Comparison of ENCODE assay signal across 10 cellular contexts in the genomic region with DNA sequence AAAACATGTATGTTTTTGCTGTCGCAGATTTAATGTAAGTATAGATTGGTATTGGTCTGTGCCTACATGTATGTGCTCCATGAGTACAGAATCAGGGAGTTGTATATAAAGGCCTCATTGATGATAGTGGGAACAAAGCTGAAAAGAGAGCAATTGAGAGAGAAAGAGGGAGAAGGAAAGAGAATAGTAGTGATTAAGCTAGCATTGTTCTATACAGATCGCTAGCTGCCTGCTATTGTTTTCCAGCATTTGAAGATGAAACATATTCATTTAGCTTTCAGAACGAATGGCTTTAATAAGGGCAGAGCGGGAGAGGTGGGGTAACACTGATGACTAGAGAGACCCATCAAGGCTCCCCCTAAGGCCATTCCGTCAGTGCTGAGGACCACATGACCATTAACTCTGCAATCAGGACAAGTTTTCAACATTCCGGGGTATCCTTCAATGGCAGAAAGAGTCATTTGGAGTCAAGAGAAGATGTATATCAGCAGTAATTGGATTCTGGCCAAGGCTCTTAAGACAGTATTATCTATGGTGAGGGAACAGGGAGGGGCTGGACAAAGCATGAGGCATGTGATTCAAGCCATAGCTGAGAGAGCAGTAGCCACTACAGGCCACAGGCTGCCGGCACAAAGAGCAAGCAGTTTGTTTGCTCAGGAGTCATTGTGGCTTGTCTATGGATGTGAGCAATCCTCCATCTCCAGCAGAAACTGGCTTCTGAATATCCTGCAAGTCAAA.
DNase-seq lines count a peak whose midpoint lies in the region; TF ChIP-seq lines count a peak whose summit lies in the region.
"Had no signal": no experiment of that assay in that cellular context is flagged by ENCODE, and none has a peak within 500 bp of the region (broad histone marks: within the 10 kb centered on the region; RNA-seq: fewer than 3 reads in every experiment).

No MANE protein-coding gene starts in this region.

- peak overlapping the region; percentile 15 to 38 for H2BK12ac ChIP-seq in mesenchymal stem cell (ENCODE audit: low read length in 2 of 2)

- no peaks in the 10 kb centered on the region for H3K9me3 ChIP-seq in mesenchymal stem cell (ENCODE audit: control insufficient read depth, low read length)
- H3K9me3 ChIP-seq: neutrophil had no signal

- H3K27ac Mint-ChIP-seq in activated CD4-positive, alpha-beta T cell treated with anti-CD3 and anti-CD28 coated beads, Interleukin-2, amount 10 ng/mL, durations not matched to agents 24 days and 14 days, result no peak overlapping the region
- H3K27ac Mint-ChIP-seq: activated naive CD8-positive, alpha-beta T cell treated with anti-CD3 and anti-CD28 coated beads, Interleukin-2, amount 50 U/mL, for 24 hours had no signal

- H4K91ac ChIP-seq in mesenchymal stem cell (ENCODE audit: low read length), result no peak overlapping the region

- no peak overlapping the region for H2BK15ac ChIP-seq in mesenchymal stem cell (ENCODE audit: low read depth, poor library complexity, severe bottlenecking)

- POLR2A ChIA-PET in RWPE1 (lab: Yijun Ruan, JAX; ENCODE audit: low non-redundant PET), result no interaction called here

- H4K8ac ChIP-seq in mesenchymal stem cell (ENCODE audit: low read length), result peak overlapping the region; percentile 62

- CTCF ChIA-PET in RWPE1 (lab: Yijun Ruan, JAX), result no interaction called here

- no peak for TF ChIP-seq CTCF in RWPE1 (conservative IDR thresholded peaks at IDR 0.05; ENCODE audit: low read depth)

- H3K27me3 ChIP-seq in mesenchymal stem cell (ENCODE audit: control insufficient read depth in 1 of 2, insufficient read depth in 1 of 2, low read length in 2 of 2), result no peaks in the 10 kb centered on the region
- H3K27me3 ChIP-seq: neutrophil had no signal

- no peak overlapping the region for H2AK5ac ChIP-seq in mesenchymal stem cell (ENCODE audit: low read length, severe bottlenecking)

- H2AFZ ChIP-seq in mesenchymal stem cell (ENCODE audit: low read depth, low read length), result no peak overlapping the region

- 79% methylated on average over 7 of the region's 7 CpGs for WGBS in mesenchymal stem cell

- H3K79me1 ChIP-seq in mesenchymal stem cell (replicated peaks; ENCODE audit: low read length, poor library complexity, severe bottlenecking), result peaks cover 2% of the 10 kb centered on the region

- H3K4me3 Mint-ChIP-seq in activated CD4-positive, alpha-beta T cell treated with anti-CD3 and anti-CD28 coated beads, Interleukin-2, amount 10 ng/mL, durations not matched to agents 24 days and 14 days, result no peak overlapping the region
- H3K4me3 Mint-ChIP-seq: activated naive CD8-positive, alpha-beta T cell treated with anti-CD3 and anti-CD28 coated beads, Interleukin-2, amount 50 U/mL, for 24 hours had no signal

- intact Hi-C loops in activated CD4-positive, alpha-beta T cell treated with anti-CD3 and anti-CD28 coated beads, Interleukin-2, amount 10 ng/mL, durations not matched to agents 24 days and 14 days (cut with micrococcal nuclease), result no loop called here

- no peak overlapping the region for H2BK5ac ChIP-seq in mesenchymal stem cell (ENCODE audit: low read depth, low read length, poor library complexity, severe bottlenecking)

- no peaks in the 10 kb centered on the region for H3K4me1 Mint-ChIP-seq in activated CD4-positive, alpha-beta T cell treated with anti-CD3 and anti-CD28 coated beads, Interleukin-2, amount 10 ng/mL, durations not matched to agents 24 days and 14 days
- H3K4me1 Mint-ChIP-seq: activated naive CD8-positive, alpha-beta T cell treated with anti-CD3 and anti-CD28 coated beads, Interleukin-2, amount 50 U/mL, for 24 hours had no signal

- H3K23ac ChIP-seq in mesenchymal stem cell (ENCODE audit: low read length in 2 of 2), result no peak overlapping the region

- H3K18ac ChIP-seq in mesenchymal stem cell (ENCODE audit: low read depth in 1 of 2, low read length in 2 of 2), result peak overlapping the region; percentile 13 to 46

- DNase-seq in Caki2 (ENCODE audit: low read depth) (peak; percentile 73), NCI-H2029 treated with DMSO at 0.1 percent for 48 hours (lab: John Stamatoyannopoulos, UW) (peak; percentile 26), astrocyte of the hippocampus (ENCODE audit: low read depth, low spot score) (peak; percentile 56), mesenchymal stem cell (peak; percentile 75), AG08396 (ENCODE audit: low spot score) (no peak), AG08395 (ENCODE audit: low spot score) (no peak), RWPE1 (ENCODE audit: low spot score) (no peak)
- no peak for DNase-seq in activated CD4-positive, alpha-beta T cell treated with anti-CD3 and anti-CD28 coated beads, Interleukin-2, amount 10 ng/mL, durations not matched to agents 24 days and 14 days
- DNase-seq: activated naive CD8-positive, alpha-beta T cell treated with anti-CD3 and anti-CD28 coated beads, Interleukin-2, amount 50 U/mL, for 24 hours had no signal

- no peaks in the 10 kb centered on the region for H3K27me3 Mint-ChIP-seq in activated CD4-positive, alpha-beta T cell treated with anti-CD3 and anti-CD28 coated beads, Interleukin-2, amount 10 ng/mL, durations not matched to agents 24 days and 14 days

- H3K14ac ChIP-seq in mesenchymal stem cell (ENCODE audit: low read length in 2 of 2), result no peak overlapping the region

- no peaks in the 10 kb centered on the region for H3K9me3 Mint-ChIP-seq in activated CD4-positive, alpha-beta T cell treated with anti-CD3 and anti-CD28 coated beads, Interleukin-2, amount 10 ng/mL, durations not matched to agents 24 days and 14 days
- H3K9me3 Mint-ChIP-seq: activated naive CD8-positive, alpha-beta T cell treated with anti-CD3 and anti-CD28 coated beads, Interleukin-2, amount 50 U/mL, for 24 hours had no signal

- H3K36me3 ChIP-seq in mesenchymal stem cell (ENCODE audit: control insufficient read depth in 1 of 2, insufficient read depth in 2 of 2, low read depth in 1 of 2, low read length in 2 of 2), result peaks cover 0 to 3% of the 10 kb centered on the region in 2 experiments
- H3K36me3 ChIP-seq: neutrophil had no signal

- H3K36me3 Mint-ChIP-seq in activated CD4-positive, alpha-beta T cell treated with anti-CD3 and anti-CD28 coated beads, Interleukin-2, amount 10 ng/mL, durations not matched to agents 24 days and 14 days (ENCODE audit: low read depth), result no peaks in the 10 kb centered on the region

- H2BK120ac ChIP-seq in mesenchymal stem cell (ENCODE audit: low read depth, low read length), result no peak overlapping the region

- H3K4me2 ChIP-seq in mesenchymal stem cell (ENCODE audit: low read length, poor library complexity, severe bottlenecking), result no peak overlapping the region

- no peak overlapping the region for H3K4me3 ChIP-seq in mesenchymal stem cell (ENCODE audit: insufficient read depth in 1 of 2, low read depth in 1 of 2, low read length in 2 of 2)

- H3K4me1 ChIP-seq in mesenchymal stem cell (ENCODE audit: control insufficient read depth, insufficient read depth, low read depth, low read length), result no peaks in the 10 kb centered on the region

- no peak overlapping the region for H3K9ac ChIP-seq in mesenchymal stem cell (ENCODE audit: low read length)

- in situ Hi-C loops in Caki2 (cut with HindIII; ENCODE audit: low pct_unique_long_range_greater_than_20kb, low sequenced_read_pairs), result no loop called here

- no peak overlapping the region for H3K4ac ChIP-seq in mesenchymal stem cell (ENCODE audit: low read depth in 1 of 2, low read length in 2 of 2)

- no peak overlapping the region for H3K27ac ChIP-seq in mesenchymal stem cell (ENCODE audit: low read length, poor library complexity, severe bottlenecking)
- H3K27ac ChIP-seq in RWPE1, result no peak overlapping the region
- H3K27ac ChIP-seq: neutrophil had no signal

Comparison
In these comparisons a context has a peak if more than half of its experiments do, and no peak if none do; other contexts are left out.
1. DNase-seq: peak in Caki2 (single experiment), NCI-H2029 treated with DMSO at 0.1 percent for 48 hours (single experiment), astrocyte of the hippocampus (single experiment) and mesenchymal stem cell (single experiment); none in AG08396 (single experiment), AG08395 (single experiment), RWPE1 (single experiment) and activated CD4-positive, alpha-beta T cell treated with anti-CD3 and anti-CD28 coated beads, Interleukin-2, amount 10 ng/mL, durations not matched to agents 24 days and 14 days (single experiment).